ENCODE assay signal across 10 cellular contexts in genomic region chr3:60434323-60434722, GRCh38.
"Had no signal": no experiment of that assay in that cellular context is flagged by ENCODE, and none has a peak within 500 bp of the region (broad histone marks: within the 10 kb centered on the region; RNA-seq: fewer than 3 reads in every experiment).

No MANE protein-coding gene starts in this region.

- H3K9me3 Mint-ChIP-seq: H9 had no signal

- H3K4me3 Mint-ChIP-seq: H9, IgD-negative memory B cell had no signal

- H3K27me3 Mint-ChIP-seq: IgD-negative memory B cell had no signal

- H3K4me1 Mint-ChIP-seq: IgD-negative memory B cell had no signal

- H2AFZ ChIP-seq: GM23248 had no signal

- FAIRE-seq: H54, HepG2 had no signal

- H3K4me2 ChIP-seq: KMS-11 had no signal

- H3K27ac ChIP-seq: GM23248, HL-60, KMS-11 had no signal

- DNase-seq: GM23248, GOT3, H9, HCEC 1CT, KBM-7 had no signal

- H3K27ac Mint-ChIP-seq: H9, IgD-negative memory B cell had no signal

- H3K9ac ChIP-seq: GM23248, KMS-11 had no signal

- ATAC-seq: HepG2 had no signal

- H3K4me3 ChIP-seq: GM23248 had no signal
